17 cellular contexts compared by ENCODE assay signal in genomic region chr7:149469806-149470205, GRCh38.
"Had no signal": no experiment of that assay in that cellular context is flagged by ENCODE, and none has a peak within 500 bp of the region (broad histone marks: within the 10 kb centered on the region; RNA-seq: fewer than 3 reads in every experiment).

No MANE protein-coding gene starts in this region.

- H3K4me3 Mint-ChIP-seq: endodermal cell; naive thymus-derived CD4-positive, alpha-beta T cell; nephron progenitor cell had no signal

- H3K36me3 ChIP-seq: ovary had no signal

- H3K27me3 ChIP-seq: ovary, right atrium auricular region, upper lobe of left lung had no signal

- H3K27ac Mint-ChIP-seq: endodermal cell; naive thymus-derived CD4-positive, alpha-beta T cell; nephron progenitor cell had no signal

- H3K9me3 ChIP-seq: ovary, right atrium auricular region, upper lobe of left lung had no signal

- ATAC-seq: heart left ventricle; left colon; naive thymus-derived CD4-positive, alpha-beta T cell had no signal

- H3K27ac ChIP-seq: coronary artery, heart left ventricle, ovary, right atrium auricular region, upper lobe of left lung had no signal

- DNase-seq: effector CD4-positive, alpha-beta T cell; endodermal cell; erythroblast; foreskin melanocyte; heart left ventricle; hippocampal formation; left colon; mesendoderm; naive thymus-derived CD4-positive, alpha-beta T cell; nephron progenitor cell; ovary; small intestine; stimulated activated CD4-positive, alpha-beta T cell treated with anti-CD3 and anti-CD28 coated beads, Interleukin-12 subunit alpha, Interleukin-12 subunit beta, amount 100 ng/mL, for 4 hours; stimulated activated naive CD4-positive, alpha-beta T cell treated with Interleukin-2 at 50 U/mL for 16 hours; upper lobe of left lung had no signal

- H3K4me1 ChIP-seq: heart left ventricle, right atrium auricular region, upper lobe of left lung had no signal

- H3K4me1 Mint-ChIP-seq: endodermal cell; naive thymus-derived CD4-positive, alpha-beta T cell; nephron progenitor cell had no signal

- H3K4me3 ChIP-seq: coronary artery, heart left ventricle, ovary, right atrium auricular region, upper lobe of left lung had no signal
